10 cellular contexts compared by ENCODE assay signal in genomic region chr10:26869528-26869927, GRCh38. TPM values are rescaled to one million over a fixed set of nuclear protein-coding genes. Genes with fewer than 3 reads are reported as not detected.
DNase-seq lines count a peak whose midpoint lies in the region; ATAC-seq and TF ChIP-seq lines count a peak whose summit lies in the region.
"Had no signal": no experiment of that assay in that cellular context is flagged by ENCODE, and none has a peak within 500 bp of the region (broad histone marks: within the 10 kb centered on the region; RNA-seq: fewer than 3 reads in every experiment).

No MANE protein-coding gene starts in this region.

- no peaks in the 10 kb centered on the region for H3K9me3 Mint-ChIP-seq in GM23338
- H3K9me3 Mint-ChIP-seq in activated naive CD8-positive, alpha-beta T cell treated with anti-CD3 and anti-CD28 coated beads for 36 hours: no peaks in the 10 kb centered on the region

- DNase-seq in GM23338 (ENCODE audit: low spot score): no peak
- DNase-seq in NCI-H226: peak; percentile 96
- DNase-seq in activated naive CD8-positive, alpha-beta T cell treated with anti-CD3 and anti-CD28 coated beads for 36 hours: peak; percentile 16
- DNase-seq in osteoblast (ENCODE audit: insufficient read length, low spot score, missing footprints): peak; percentile 50
- no peak for DNase-seq in superior temporal gyrus (ENCODE audit: extremely low spot score)
- DNase-seq: NCI-H2227 treated with DMSO at 0.1 percent for 48 hours, right cardiac atrium had no signal

- H3K4me1 ChIP-seq in GM23338 (ENCODE audit: insufficient read depth) (no peaks in the 10 kb centered on the region), osteoblast (ENCODE audit: insufficient read depth, low read length) (no peaks in the 10 kb centered on the region)

- H4K20me1 ChIP-seq in GM23338 (replicated peaks; ENCODE audit: insufficient read depth): no peaks in the 10 kb centered on the region
- H4K20me1 ChIP-seq in osteoblast (ENCODE audit: insufficient read depth, low read length): no peaks in the 10 kb centered on the region

- H3K4me3 ChIP-seq in GM23338: no peak overlapping the region
- no peak overlapping the region for H3K4me3 ChIP-seq in osteoblast (ENCODE audit: insufficient read depth, low read length)

- H3K4me1 Mint-ChIP-seq in GM23338: no peaks in the 10 kb centered on the region
- peaks cover 6% of the 10 kb centered on the region for H3K4me1 Mint-ChIP-seq in activated naive CD8-positive, alpha-beta T cell treated with anti-CD3 and anti-CD28 coated beads for 36 hours

- H3F3A ChIP-seq in GM23338 (replicated peaks; ENCODE audit: low read depth): no peaks in the 10 kb centered on the region

- H3K27me3 ChIP-seq in GM23338 (ENCODE audit: insufficient read depth) (no peaks in the 10 kb centered on the region), osteoblast (ENCODE audit: insufficient read depth, low read length) (no peaks in the 10 kb centered on the region)

- no peak overlapping the region for H3K4me2 ChIP-seq in GM23338
- H3K4me2 ChIP-seq in osteoblast (ENCODE audit: insufficient read depth, low read length): no peak overlapping the region

- H3K27ac Mint-ChIP-seq in GM23338: no peak overlapping the region; the same call in 1 of the 2 replicates
- H3K27ac Mint-ChIP-seq in activated naive CD8-positive, alpha-beta T cell treated with anti-CD3 and anti-CD28 coated beads for 36 hours: peak overlapping the region; percentile 17

- ATAC-seq in GM23338 (no peak), HG02852 (IDR thresholded peaks at IDR 0.05; ENCODE audit: unreplicated experiment) (no peak), GM21423 (IDR thresholded peaks at IDR 0.05; ENCODE audit: unreplicated experiment) (no peak), GM21360 (IDR thresholded peaks at IDR 0.05; ENCODE audit: unreplicated experiment) (no peak)
- ATAC-seq: right cardiac atrium had no signal

- H3K27me3 Mint-ChIP-seq in GM23338 (ENCODE audit: insufficient read depth, low read depth, poor library complexity): no peaks in the 10 kb centered on the region
- H3K27me3 Mint-ChIP-seq in activated naive CD8-positive, alpha-beta T cell treated with anti-CD3 and anti-CD28 coated beads for 36 hours: no peaks in the 10 kb centered on the region

- no peaks in the 10 kb centered on the region for H3K36me3 ChIP-seq in GM23338 (ENCODE audit: insufficient read depth)
- H3K36me3 ChIP-seq in osteoblast (ENCODE audit: insufficient read depth, low read length): no peaks in the 10 kb centered on the region

- H3K4me3 Mint-ChIP-seq in GM23338: no peak overlapping the region
- H3K4me3 Mint-ChIP-seq in activated naive CD8-positive, alpha-beta T cell treated with anti-CD3 and anti-CD28 coated beads for 36 hours: no peak overlapping the region

- H2AFZ ChIP-seq in GM23338: peak overlapping the region; percentile 74; the same call in 1 of the 2 replicates
- H2AFZ ChIP-seq in osteoblast (ENCODE audit: low read length): no peak overlapping the region

- no peaks in the 10 kb centered on the region for H3K9me3 ChIP-seq in osteoblast (ENCODE audit: low read depth, low read length)

- H3K9me2 ChIP-seq in GM23338 (ENCODE audit: insufficient read depth): no peaks in the 10 kb centered on the region

- H3K27ac ChIP-seq in GM23338 (ENCODE audit: low read depth): no peak overlapping the region
- H3K27ac ChIP-seq in osteoblast (ENCODE audit: low read depth, low read length): no peak overlapping the region

- TF ChIP-seq CTCF in GM23338 (conservative IDR thresholded peaks at IDR 0.05; ENCODE audit: low read depth in 2 of 2): no peak
- no peak for TF ChIP-seq CTCF in osteoblast (IDR thresholded peaks at IDR 0.05; ENCODE audit: extremely low read depth, low read depth, low read length)

- H3K36me3 Mint-ChIP-seq in GM23338 (ENCODE audit: low read depth): no peaks in the 10 kb centered on the region
- no peaks in the 10 kb centered on the region for H3K36me3 Mint-ChIP-seq in activated naive CD8-positive, alpha-beta T cell treated with anti-CD3 and anti-CD28 coated beads for 36 hours

- H3K79me2 ChIP-seq in GM23338 (replicated peaks; ENCODE audit: insufficient read depth): no peaks in the 10 kb centered on the region
- H3K79me2 ChIP-seq in osteoblast (ENCODE audit: insufficient read depth, low read length): no peaks in the 10 kb centered on the region

TF ChIP-seq in GM23338, 12 proteins besides CTCF, POLR2A, EP300 and RAD21:
- no peak for TF ChIP-seq ZNF331 (CRISPR knock-in tag; IDR thresholded peaks at IDR 0.05; ENCODE audit: low read depth)
- TF ChIP-seq JUNB (IDR thresholded peaks at IDR 0.05; ENCODE audit: unreplicated experiment): no peak
- TF ChIP-seq STAT1 (IDR thresholded peaks at IDR 0.05; ENCODE audit: unreplicated experiment): no peak
- no peak for TF ChIP-seq CREB1 (CRISPR knock-in tag; IDR thresholded peaks at IDR 0.05; ENCODE audit: low read depth)
- no peak for TF ChIP-seq ZNF114 (CRISPR knock-in tag; IDR thresholded peaks at IDR 0.05)
- no peak for TF ChIP-seq ETS1 (IDR thresholded peaks at IDR 0.05)
TF ChIP-seq in GM23338: peak in this region for 0.

RNA-seq across cellular contexts. Expression of gene ABI1, which starts 8.8 kb away (rescaled TPM):
- 27.0 and 30.7 TPM in 2 replicates for total RNA-seq in GM23338 (2014; rRNA removed; shearing (Covaris generic))
- 18.7 and 22.3 TPM in 2 replicates for polyA plus RNA-seq in GM23338 (2016; fragmentation: Nextera tagmentation; extraction: Ambion mirVana)
- 10 to 100 TPM; 31.4 to 31.7 TPM for total RNA-seq in activated naive CD8-positive, alpha-beta T cell treated with anti-CD3 and anti-CD28 coated beads for 36 hours
- total RNA-seq in osteoblast: 71.7 and 76.9 TPM in 2 replicates

Comparison
In these comparisons a context has a peak if more than half of its experiments do, and no peak if none do; other contexts are left out.
1. DNase-seq: peak in NCI-H226 (single experiment), activated naive CD8-positive, alpha-beta T cell treated with anti-CD3 and anti-CD28 coated beads for 36 hours (single experiment) and osteoblast (single experiment); none in GM23338 (single experiment) and superior temporal gyrus (single experiment).